1 cellular context compared by ENCODE assay signal in genomic region chr19:50002386-50002960, GRCh38.
TF ChIP-seq lines count a peak whose summit lies in the region.

No MANE protein-coding gene starts in this region.

TF ChIP-seq in IMR-90, 13 proteins besides CTCF, POLR2A, EP300 and RAD21:
- TF ChIP-seq NFE2L2 (IDR thresholded peaks at IDR 0.05; ENCODE audit: low read depth, low read length) (no peak), RFX5 (IDR thresholded peaks at IDR 0.05; ENCODE audit: low read depth, low read length) (no peak), RCOR1 (IDR thresholded peaks at IDR 0.05; ENCODE audit: insufficient replicate concordance, low read length) (no peak), MAZ (IDR thresholded peaks at IDR 0.05; ENCODE audit: borderline replicate concordance, low read depth, low read length) (no peak), MAFK (IDR thresholded peaks at IDR 0.05; ENCODE audit: low read depth, low read length) (no peak), ELK1 (IDR thresholded peaks at IDR 0.05; ENCODE audit: borderline replicate concordance, low read depth, low read length) (no peak), SMC3 (IDR thresholded peaks at IDR 0.05; ENCODE audit: low read depth, low read length) (no peak), BHLHE40 (IDR thresholded peaks at IDR 0.05; ENCODE audit: low read depth, low read length) (no peak), USF2 (IDR thresholded peaks at IDR 0.05; ENCODE audit: low read depth, low read length) (no peak), MXI1 (IDR thresholded peaks at IDR 0.05; ENCODE audit: borderline replicate concordance, low read depth, low read length) (no peak), CHD1 (IDR thresholded peaks at IDR 0.05; ENCODE audit: low read depth, low read length) (no peak), FOS (IDR thresholded peaks at IDR 0.05; ENCODE audit: low read depth, low read length) (no peak)
